Comparison of ENCODE assay signal across 9 cellular contexts in genomic region chr3:196316781-196317398, GRCh38. TPM values are rescaled to one million over a fixed set of nuclear protein-coding genes. Genes with fewer than 3 reads are reported as not detected.
DNase-seq lines count a peak whose midpoint lies in the region; ATAC-seq, FAIRE-seq and TF ChIP-seq lines count a peak whose summit lies in the region.
"Not testable (repeated sequence)": the region's sequence is repeated elsewhere in the genome, so short reads cannot be mapped to it uniquely, and the experiment has no call there.
"Had no signal": no experiment of that assay in that cellular context is flagged by ENCODE, and none has a peak within 500 bp of the region (broad histone marks: within the 10 kb centered on the region; RNA-seq: fewer than 3 reads in every experiment).

No MANE protein-coding gene starts in this region.

- H3K9me3 ChIP-seq in A673 (ENCODE audit: low read depth, low read length, poor library complexity, severe bottlenecking); OCI-LY7 (ENCODE audit: low read length); mesodermal cell (ENCODE audit: control insufficient read depth, low read length): not testable (repeated sequence)

- H2AFZ ChIP-seq in OCI-LY7 (ENCODE audit: low read length) = not testable (repeated sequence)

- BruUV-seq in A673 (replicated peaks; lab: Mats Ljungman, UMichigan); OCI-LY7 (replicated peaks; lab: Mats Ljungman, UMichigan): not testable (repeated sequence)

- not testable (repeated sequence) for DNase-seq in A673 (ENCODE audit: low spot score); GM12891 (ENCODE audit: insufficient read length, low spot score); OCI-LY7 (ENCODE audit: low spot score); activated CD8-positive, alpha-beta memory T cell treated with anti-CD3 and anti-CD28 coated beads, Interleukin-2, amount 10 ng/mL, durations not matched to agents 7 days and 5 days; brain microvascular endothelial cell; fibroblast of mammary gland (ENCODE audit: low read depth); skeletal muscle cell (ENCODE audit: low read depth)

- CTCF ChIA-PET in A673 (lab: Charles Lee) = interaction anchor here (0.6 kb wide), 1 partner anchor 63 kb away, joined by 3 read pairs; no protein-coding TSS in a partner anchor
- CTCF ChIA-PET in OCI-LY7 (lab: Charles Lee; ENCODE audit: unreplicated experiment) = interaction anchor here (0.6 to 0.9 kb wide), 2 partner anchors 35 to 222 kb away, joined by 3 to 5 read pairs; no protein-coding TSS in a partner anchor
- CTCF ChIA-PET in activated CD8-positive, alpha-beta memory T cell treated with anti-CD3 and anti-CD28 coated beads, Interleukin-2, amount 10 ng/mL, durations not matched to agents 7 days and 5 days (lab: Charles Lee) = interaction anchor here (0.7 to 1.8 kb wide), 4 partner anchors 62 to 422 kb away, joined by 3 to 6 read pairs (median 4); no protein-coding TSS in a partner anchor

- not testable (repeated sequence) for H4K20me1 ChIP-seq in OCI-LY7 (ENCODE audit: insufficient read depth, low read length)

- not testable (repeated sequence) for TF ChIP-seq POLR2A in GM12891 (IDR thresholded peaks at IDR 0.05; ENCODE audit: low read depth, low read length)

- H3K79me2 ChIP-seq in OCI-LY7 (ENCODE audit: insufficient read depth, low read depth, low read length) = not testable (repeated sequence)

- H3K9me3 Mint-ChIP-seq in activated CD8-positive, alpha-beta memory T cell treated with anti-CD3 and anti-CD28 coated beads, Interleukin-2, amount 10 ng/mL, durations not matched to agents 7 days and 5 days (ENCODE audit: low read depth) = not testable (repeated sequence)

- in situ Hi-C loops in brain microvascular endothelial cell (cut with HindIII; ENCODE audit: low pct_ligation_motif_present, low sequenced_read_pairs) = not testable (repeated sequence)

- not testable (repeated sequence) for TF ChIP-seq CTCF in A673 (conservative IDR thresholded peaks at IDR 0.05; ENCODE audit: low read depth, low read length); OCI-LY7 (conservative IDR thresholded peaks at IDR 0.05; ENCODE audit: low read length); brain microvascular endothelial cell (IDR thresholded peaks at IDR 0.05; ENCODE audit: low read depth, low read length, missing control alignments); fibroblast of mammary gland (conservative IDR thresholded peaks at IDR 0.05; ENCODE audit: control insufficient read depth, insufficient read depth, low read depth, low read length)

- no CpG with 5 or more reads among the region's 5 CpGs for WGBS in mesodermal cell (ENCODE audit: insufficient coverage in 2 of 2), 2 experiments

- intact Hi-C loops in A673 (cut with micrococcal nuclease; ENCODE audit: unreplicated experiment) = loop anchor here (5.0 kb wide), 1 partner anchor 115 kb away; the partner anchor contains the start of gene UBXN7
- intact Hi-C loops in OCI-LY7 (cut with micrococcal nuclease; ENCODE audit: unreplicated experiment) = loop anchor here (5.0 kb wide), 1 partner anchor 185 kb away; the partner anchor contains the start of gene RNF168

- H3K4me1 ChIP-seq in A673 (ENCODE audit: insufficient read depth, low read length, poor library complexity, severe bottlenecking); OCI-LY7 (ENCODE audit: insufficient read depth, low read length, poor library complexity, severe bottlenecking); mesodermal cell (ENCODE audit: control insufficient read depth, insufficient read depth, low read length, poor library complexity, severe bottlenecking): not testable (repeated sequence)

- POLR2A ChIA-PET in A673 (lab: Charles Lee; ENCODE audit: low non-redundant PET) (interaction anchor here (0.7 kb wide), 1 partner anchor 116 kb away, joined by 9 read pairs; no protein-coding TSS in a partner anchor), OCI-LY7 (lab: Charles Lee) (interaction anchor here (0.5 to 1.3 kb wide), 7 partner anchors 9 to 153 kb away, joined by 3 to 6 read pairs (median 3); partner anchors contain the start of gene UBXN7)

- H3K36me3 Mint-ChIP-seq in activated CD8-positive, alpha-beta memory T cell treated with anti-CD3 and anti-CD28 coated beads, Interleukin-2, amount 10 ng/mL, durations not matched to agents 7 days and 5 days = peaks cover 11% of the 10 kb centered on the region

- not testable (repeated sequence) for H3K9me2 ChIP-seq in OCI-LY7 (ENCODE audit: insufficient read depth, low read length)

- not testable (repeated sequence) for ATAC-seq in activated CD8-positive, alpha-beta memory T cell treated with anti-CD3 and anti-CD28 coated beads, Interleukin-2, amount 10 ng/mL, durations not matched to agents 7 days and 5 days

- peak overlapping the region; percentile 63 for H3K4me2 ChIP-seq in OCI-LY7 (ENCODE audit: low read length)

- H3K36me3 ChIP-seq in A673 (ENCODE audit: insufficient read depth, low read length, poor library complexity, severe bottlenecking); OCI-LY7 (ENCODE audit: insufficient read depth, low read length); brain microvascular endothelial cell (replicated peaks): not testable (repeated sequence)
- H3K36me3 ChIP-seq in mesodermal cell (ENCODE audit: control insufficient read depth, insufficient read depth, low read length) = peaks cover 25% of the 10 kb centered on the region

- H3K27ac Mint-ChIP-seq in activated CD8-positive, alpha-beta memory T cell treated with anti-CD3 and anti-CD28 coated beads, Interleukin-2, amount 10 ng/mL, durations not matched to agents 7 days and 5 days = peak overlapping the region; percentile 85

- H3K27me3 ChIP-seq in A673 (replicated peaks; ENCODE audit: insufficient read depth, low read depth, low read length, poor library complexity); brain microvascular endothelial cell (replicated peaks): not testable (repeated sequence)

- H3K4me3 ChIP-seq in A673 (ENCODE audit: low read depth, low read length, poor library complexity, severe bottlenecking) = peak overlapping the region; percentile 99
- peak overlapping the region; percentile 75 for H3K4me3 ChIP-seq in OCI-LY7 (ENCODE audit: low read depth, low read length, poor library complexity, severe bottlenecking)
- peak overlapping the region; percentile 9 for H3K4me3 ChIP-seq in brain microvascular endothelial cell (ENCODE audit: low read depth, low read length)
- H3K4me3 ChIP-seq in fibroblast of mammary gland (ENCODE audit: control insufficient read depth, low read depth, low read length) = peak overlapping the region; percentile 12
- peak overlapping the region; percentile 70 for H3K4me3 ChIP-seq in mesodermal cell (ENCODE audit: extremely low read depth, insufficient read depth, low read length, poor library complexity, severe bottlenecking)
- peak overlapping the region; percentile 70 for H3K4me3 ChIP-seq in skeletal muscle cell (ENCODE audit: low read depth, low read length)

- FAIRE-seq in GM12891 (lab: Jason Lieb, UNC) = peak; percentile 62

- H3K4me3 Mint-ChIP-seq in activated CD8-positive, alpha-beta memory T cell treated with anti-CD3 and anti-CD28 coated beads, Interleukin-2, amount 10 ng/mL, durations not matched to agents 7 days and 5 days = peak overlapping the region; percentile 92

- peaks cover 16% of the 10 kb centered on the region for H3K4me1 Mint-ChIP-seq in activated CD8-positive, alpha-beta memory T cell treated with anti-CD3 and anti-CD28 coated beads, Interleukin-2, amount 10 ng/mL, durations not matched to agents 7 days and 5 days

- not testable (repeated sequence) for H3K27me3 Mint-ChIP-seq in activated CD8-positive, alpha-beta memory T cell treated with anti-CD3 and anti-CD28 coated beads, Interleukin-2, amount 10 ng/mL, durations not matched to agents 7 days and 5 days

- H3K27ac ChIP-seq in A673 (ENCODE audit: low read depth, low read length, poor library complexity, severe bottlenecking) = peak overlapping the region; percentile 91
- H3K27ac ChIP-seq in OCI-LY7 (ENCODE audit: low read depth, low read length, poor library complexity, severe bottlenecking); brain microvascular endothelial cell; mesodermal cell (ENCODE audit: low read depth, low read length, severe bottlenecking): not testable (repeated sequence)

RNA-seq across cellular contexts. Expression of gene DYNLT2B, which starts 1.1 kb away (rescaled TPM):
- 23.3 and 24.6 TPM in 2 replicates for total RNA-seq in A673 (2021)
- 37.8 TPM for polyA plus RNA-seq in GM12891 (2012; ENCODE audit: low read depth, missing spikeins)
- total RNA-seq in OCI-LY7 (2014; rRNA removed; shearing (Covaris generic)) = 17.9 and 18.1 TPM in 2 replicates
- 21.5 and 25.5 TPM in 2 replicates for total RNA-seq in OCI-LY7 (2022)
- 10 to 100 TPM; 13.9 to 19.9 TPM for total RNA-seq in activated CD8-positive, alpha-beta memory T cell treated with anti-CD3 and anti-CD28 coated beads, Interleukin-2, amount 10 ng/mL, durations not matched to agents 7 days and 5 days
- polyA plus RNA-seq in mesodermal cell (2013, experiment 1 of 2) = 40.5 TPM
- polyA plus RNA-seq in mesodermal cell (2013, experiment 2 of 2) = 41.5 TPM

RNA-seq across cellular contexts. Expression of gene TM4SF19, which starts 21.3 kb away (rescaled TPM):
- not detected in 2 replicates for total RNA-seq in A673 (2021)
- 0.15 TPM for polyA plus RNA-seq in GM12891 (2012; ENCODE audit: low read depth, missing spikeins)
- not detected in 2 replicates for total RNA-seq in OCI-LY7 (2014; rRNA removed; shearing (Covaris generic))
- not detected in 2 replicates for total RNA-seq in OCI-LY7 (2022)
- not detected for total RNA-seq in activated CD8-positive, alpha-beta memory T cell treated with anti-CD3 and anti-CD28 coated beads, Interleukin-2, amount 10 ng/mL, durations not matched to agents 7 days and 5 days
- not detected for polyA plus RNA-seq in mesodermal cell (2013, experiment 1 of 2)
- polyA plus RNA-seq in mesodermal cell (2013, experiment 2 of 2) = not detected
- total RNA-seq: mucosa of gallbladder had no signal

RNA-seq across cellular contexts. Expression of gene PCYT1A, which starts 29.4 kb away (rescaled TPM):
- total RNA-seq in A673 (2021) (62.3 and 63.2 TPM in 2 replicates), OCI-LY7 (2022) (20.6 and 27.1 TPM in 2 replicates)
- 31.5 TPM for polyA plus RNA-seq in GM12891 (2012; ENCODE audit: low read depth, missing spikeins)
- total RNA-seq in OCI-LY7 (2014; rRNA removed; shearing (Covaris generic)) = 21.3 and 21.6 TPM in 2 replicates
- 10 to 100 TPM; 57.7 to 61.6 TPM for total RNA-seq in activated CD8-positive, alpha-beta memory T cell treated with anti-CD3 and anti-CD28 coated beads, Interleukin-2, amount 10 ng/mL, durations not matched to agents 7 days and 5 days
- 32.5 TPM for polyA plus RNA-seq in mesodermal cell (2013, experiment 1 of 2)
- 28.7 TPM for polyA plus RNA-seq in mesodermal cell (2013, experiment 2 of 2)

Comparison
In these comparisons a context has a peak if more than half of its experiments do, and no peak if none do; other contexts are left out.
1. H3K4me3 ChIP-seq: peak in every context shown above with its lines; median percentile 99 in A673; 75 in OCI-LY7; 70 in mesodermal cell; 70 in skeletal muscle cell; 12 in fibroblast of mammary gland; 9 in brain microvascular endothelial cell.